ENCODE assay signal across 8 cellular contexts in the genomic region with DNA sequence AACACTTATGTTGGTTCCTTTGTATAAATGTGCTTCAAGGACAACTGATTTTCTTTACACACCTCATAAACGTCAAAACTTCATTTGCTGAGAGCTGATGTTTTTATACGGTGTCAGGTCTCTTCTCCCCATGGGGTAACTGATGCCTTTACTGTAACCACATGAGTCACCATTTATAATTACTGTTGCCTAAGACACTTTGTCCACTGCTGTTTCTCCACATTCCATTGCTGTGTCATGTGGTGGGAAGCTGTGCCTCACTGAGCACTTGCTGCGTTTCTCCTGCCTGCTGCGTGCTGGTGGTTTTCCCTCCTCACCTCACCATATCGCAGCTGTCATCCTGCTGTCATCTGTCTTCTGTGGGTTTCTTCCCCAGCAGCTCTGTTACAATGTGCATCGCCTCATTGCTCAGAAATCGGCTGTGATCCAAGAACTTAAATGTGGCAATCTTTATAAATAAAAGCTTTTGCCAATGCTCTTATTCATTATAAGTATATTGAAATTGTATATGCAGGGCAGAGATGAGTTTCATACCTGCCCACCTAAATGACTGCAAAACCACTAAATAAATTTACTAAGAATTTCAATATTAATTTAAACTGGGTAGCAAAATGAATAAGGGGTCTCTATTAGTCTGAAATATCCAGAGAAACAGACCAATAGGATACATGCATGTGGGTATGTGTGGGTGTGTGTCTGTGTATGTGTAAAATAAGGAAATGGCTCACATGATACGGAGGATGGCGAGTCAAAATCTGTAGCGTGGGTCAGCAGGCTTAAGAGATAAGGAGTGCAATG.
A peak's percentile ranks its signal among the peaks of the same experiment; 100 is the strongest.
DNase-seq lines count a peak whose midpoint lies in the region; ATAC-seq and TF ChIP-seq lines count a peak whose summit lies in the region.

No MANE protein-coding gene starts in this region.

- H3K27ac Mint-ChIP-seq in type B pancreatic cell = peak overlapping the region; percentile 12
- H3K27ac Mint-ChIP-seq in activated naive CD8-positive, alpha-beta T cell treated with anti-CD3 and anti-CD28 coated beads for 36 hours = no peak overlapping the region

- no peaks in the 10 kb centered on the region for H3K36me3 ChIP-seq in cardiac muscle cell

- TF ChIP-seq CTCF in cardiac muscle cell (IDR thresholded peaks at IDR 0.05; ENCODE audit: low read depth, low read length) (no peak), type B pancreatic cell (conservative IDR thresholded peaks at IDR 0.05) (no peak)

- no peaks in the 10 kb centered on the region for H3K27me3 ChIP-seq in cardiac muscle cell

- no peaks in the 10 kb centered on the region for H3K9me3 Mint-ChIP-seq in type B pancreatic cell
- H3K9me3 Mint-ChIP-seq in activated naive CD8-positive, alpha-beta T cell treated with anti-CD3 and anti-CD28 coated beads for 36 hours = no peaks in the 10 kb centered on the region

- intact Hi-C loops in cardiac septum (cut with DNase I) = no loop called here

- no peak overlapping the region for H3K27ac ChIP-seq in cardiac muscle cell

- ATAC-seq in HG03432 (IDR thresholded peaks at IDR 0.05; ENCODE audit: unreplicated experiment) = no peak

- H3K4me1 ChIP-seq in cardiac muscle cell (ENCODE audit: low read depth) = no peaks in the 10 kb centered on the region

- no peaks in the 10 kb centered on the region for H3K27me3 Mint-ChIP-seq in type B pancreatic cell
- H3K27me3 Mint-ChIP-seq in activated naive CD8-positive, alpha-beta T cell treated with anti-CD3 and anti-CD28 coated beads for 36 hours = no peaks in the 10 kb centered on the region

- H3K9me3 ChIP-seq in cardiac muscle cell (ENCODE audit: low read depth) = no peaks in the 10 kb centered on the region

- no peak overlapping the region for H3K4me3 Mint-ChIP-seq in type B pancreatic cell
- H3K4me3 Mint-ChIP-seq in activated naive CD8-positive, alpha-beta T cell treated with anti-CD3 and anti-CD28 coated beads for 36 hours = no peak overlapping the region

- no peak overlapping the region for H3K4me3 ChIP-seq in cardiac muscle cell

- no peaks in the 10 kb centered on the region for H3K36me3 Mint-ChIP-seq in type B pancreatic cell
- no peaks in the 10 kb centered on the region for H3K36me3 Mint-ChIP-seq in activated naive CD8-positive, alpha-beta T cell treated with anti-CD3 and anti-CD28 coated beads for 36 hours

- DNase-seq in cardiac muscle cell (ENCODE audit: low read depth in 1 of 2, low spot score in 1 of 2) = peak; percentile 19 to 95
- DNase-seq in cardiac septum (ENCODE audit: low spot score) = no peak
- peak; percentile 96 for DNase-seq in OCI-M1 (lab: John Stamatoyannopoulos, UW)
- peak; percentile 98 for DNase-seq in fibroblast of gingiva (ENCODE audit: low read depth)
- DNase-seq in type B pancreatic cell (ENCODE audit: extremely low spot score, unreplicated experiment) = no peak
- no peak for DNase-seq in amniotic stem cell (lab: John Stamatoyannopoulos, UW)
- DNase-seq in activated naive CD8-positive, alpha-beta T cell treated with anti-CD3 and anti-CD28 coated beads for 36 hours = no peak

- peaks cover 4% of the 10 kb centered on the region for H3K4me1 Mint-ChIP-seq in type B pancreatic cell (ENCODE audit: unreplicated experiment)
- H3K4me1 Mint-ChIP-seq in activated naive CD8-positive, alpha-beta T cell treated with anti-CD3 and anti-CD28 coated beads for 36 hours = no peaks in the 10 kb centered on the region

Comparison
In these comparisons a context has a peak if more than half of its experiments do, and no peak if none do; other contexts are left out.
1. DNase-seq: peak in cardiac muscle cell (2 of 2), OCI-M1 (single experiment) and fibroblast of gingiva (single experiment); none in cardiac septum (single experiment), type B pancreatic cell (single experiment), amniotic stem cell (single experiment) and activated naive CD8-positive, alpha-beta T cell treated with anti-CD3 and anti-CD28 coated beads for 36 hours (single experiment).